Comparison of ENCODE assay signal across 8 cellular contexts in the genomic region with DNA sequence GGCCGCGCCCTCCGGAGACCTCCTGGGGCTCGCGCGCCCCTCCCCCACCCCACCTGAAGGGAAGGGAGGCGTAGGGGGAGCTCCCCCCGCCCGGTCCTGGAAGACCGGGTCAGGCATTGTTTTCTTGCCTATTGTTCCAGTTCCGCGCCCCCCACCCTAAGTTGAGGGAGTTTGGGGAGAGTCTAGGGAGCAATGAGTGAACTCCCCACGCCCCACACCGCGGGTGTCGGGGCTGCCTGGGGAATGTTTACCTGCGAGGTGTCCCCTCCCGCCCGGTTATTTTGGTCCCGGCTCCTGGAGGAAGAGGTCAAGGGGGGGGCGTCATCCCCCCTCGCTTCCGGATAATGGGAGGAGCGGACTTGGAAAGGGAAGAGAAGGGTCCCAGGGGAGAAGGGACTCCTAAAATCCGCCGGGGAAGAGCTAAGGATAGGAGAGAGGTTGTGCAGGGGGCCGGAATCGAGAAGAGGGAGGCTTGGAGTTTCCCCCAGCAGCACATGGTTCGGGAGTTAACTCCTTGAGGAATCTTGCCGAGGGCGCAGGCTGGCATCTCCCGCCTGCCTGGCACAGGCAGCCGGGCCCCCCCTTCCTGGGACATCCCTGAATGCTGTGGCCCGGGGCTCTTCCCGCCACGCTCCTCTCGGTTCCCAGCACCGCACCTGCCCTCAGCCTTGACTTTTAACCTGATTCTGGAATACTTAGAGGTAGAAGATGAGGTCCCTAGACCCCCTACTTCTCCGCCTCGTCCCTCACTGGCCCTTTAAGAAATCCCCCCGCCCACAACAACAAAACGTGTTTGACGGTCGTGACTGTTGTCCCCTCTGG. TPM values are rescaled to one million over a fixed set of nuclear protein-coding genes. Genes with fewer than 3 reads are reported as not detected.
DNase-seq lines count a peak whose midpoint lies in the region; ATAC-seq, FAIRE-seq and TF ChIP-seq lines count a peak whose summit lies in the region.

No MANE protein-coding gene starts in this region.

- H3K9ac ChIP-seq in GM12878 (ENCODE audit: control insufficient read depth, insufficient read depth, low read length) (peak overlapping the region; percentile 87), skeletal muscle satellite cell (ENCODE audit: low read depth, low read length) (peak overlapping the region; percentile 77)

- WGBS in GM12878 (ENCODE audit: insufficient coverage, insufficient replicate concordance, low lambda C conversion rate, missing lambda C conversion rate): 1% methylated on average over 36 of the region's 44 CpGs
- WGBS in iPS DF 6.9 (ENCODE audit: insufficient coverage, insufficient read length): no CpG with 5 or more reads among the region's 44 CpGs

- no peak for TF ChIP-seq EP300 in GM12878 (IDR thresholded peaks at IDR 0.05; ENCODE audit: borderline replicate concordance in 1 of 2, control insufficient read depth in 1 of 2, low read depth in 2 of 2, low read length in 2 of 2)

- SMC1A ChIA-PET in GM12878 (lab: Charles Lee; ENCODE audit: uncharacterized antibody, unreplicated experiment): interaction anchor here (1.0 to 4.3 kb wide), 7 partner anchors 9 to 44 kb away, joined by 3 to 26 read pairs (median 6); a partner anchor contains a TSS

- RAD21 ChIA-PET in GM12878 (lab: Charles Lee; ENCODE audit: unreplicated experiment): interaction anchor here (0.6 to 3.8 kb wide), 6 partner anchors 22 to 45 kb away, joined by 3 to 24 read pairs (median 4); a partner anchor contains a TSS

- in situ Hi-C loops in GM12878 (cut with MboI): no loop called here

- H3K79me2 ChIP-seq in GM12878 (ENCODE audit: control insufficient read depth, insufficient read depth, low read length): peaks cover 63% of the 10 kb centered on the region

- no peak for TF ChIP-seq CTCF in GM12878 (IDR thresholded peaks at IDR 0.05 in 2 of 3, conservative IDR thresholded peaks at IDR 0.05 in 1 of 3; ENCODE audit: control insufficient read depth in 2 of 3, extremely low read depth in 1 of 3, insufficient read depth in 1 of 3, low read depth in 3 of 3, low read length in 3 of 3)

- FAIRE-seq in RCC 7860 (lab: Jason Lieb, UNC) (no peak), GM12878 (lab: Jason Lieb, UNC) (no peak), GM19239 (lab: Jason Lieb, UNC) (no peak)

- intact Hi-C loops in GM12878 (cut with micrococcal nuclease; ENCODE audit: unreplicated experiment): no loop called here

- peak; percentile 28 for DNase-seq in activated T-cell treated with anti-CD3 and anti-CD28 coated beads for 24 hours (ENCODE audit: low read depth)
- no peak for DNase-seq in activated T-cell treated with anti-CD3 and anti-CD28 coated beads for 4 hours
- DNase-seq in RCC 7860 (ENCODE audit: low spot score): peak; percentile 3
- DNase-seq in GM12878 (ENCODE audit: low read depth, low spot score): no peak
- no peak for DNase-seq in iPS DF 6.9 (ENCODE audit: low read depth, low spot score)
- DNase-seq in GM19239 (ENCODE audit: insufficient read length, low spot score): no peak

- H3K9me3 ChIP-seq in GM12878 (replicated peaks; ENCODE audit: control insufficient read depth, insufficient read depth, low read length) (no peaks in the 10 kb centered on the region), iPS DF 6.9 (ENCODE audit: control insufficient read depth, insufficient read depth, low read length) (no peaks in the 10 kb centered on the region), skeletal muscle satellite cell (replicated peaks; ENCODE audit: low read length) (no peaks in the 10 kb centered on the region)

- no peak for TF ChIP-seq RAD21 in GM12878 (IDR thresholded peaks at IDR 0.05; ENCODE audit: insufficient read depth, low read depth, low read length)

- H3K27ac ChIP-seq in GM12878 (ENCODE audit: control insufficient read depth, insufficient read depth): peak overlapping the region; percentile 78
- H3K27ac ChIP-seq in iPS DF 6.9 (ENCODE audit: low read length): no peak overlapping the region

- BruUV-seq in GM12878 (replicated peaks; lab: Mats Ljungman, UMichigan): no TSS peak

- CTCF ChIA-PET in GM12878 (lab: Yijun Ruan, JAX): interaction anchor here (1.0 to 3.2 kb wide), 8 partner anchors 23 to 147 kb away, joined by 3 to 17 read pairs (median 6); a partner anchor contains a TSS

- peak overlapping the region; percentile 81 for H3K4me2 ChIP-seq in GM12878 (ENCODE audit: control insufficient read depth, insufficient read depth)
- H3K4me2 ChIP-seq in skeletal muscle satellite cell (ENCODE audit: low read length): peak overlapping the region; percentile 95

- no peak overlapping the region for H2AFZ ChIP-seq in GM12878 (ENCODE audit: control insufficient read depth, low read depth, low read length)

- H4K20me1 ChIP-seq in GM12878 (ENCODE audit: control insufficient read depth, insufficient read depth): no peaks in the 10 kb centered on the region

- POLR2A ChIA-PET in GM12878 (lab: Charles Lee): interaction anchor here (0.6 to 1.8 kb wide), 11 partner anchors 10 to 165 kb away, joined by 3 to 9 read pairs (median 5); a partner anchor contains a TSS

- H3K36me3 ChIP-seq in GM12878 (ENCODE audit: control insufficient read depth in 2 of 2, insufficient read depth in 2 of 2, low read length in 1 of 2) (peaks cover 15 to 28% of the 10 kb centered on the region in 2 experiments; a peak in 3 of 4 replicates), iPS DF 6.9 (ENCODE audit: control insufficient read depth, insufficient read depth, low read length) (no peaks in the 10 kb centered on the region), skeletal muscle satellite cell (ENCODE audit: insufficient read depth, low read length) (peaks cover 14% of the 10 kb centered on the region)

- no peak for ATAC-seq in GM12878
- no peak for ATAC-seq in GM19467 (IDR thresholded peaks at IDR 0.05; ENCODE audit: unreplicated experiment)

- peak overlapping the region; percentile 99 for H3K4me3 ChIP-seq in GM12878
- H3K4me3 ChIP-seq in iPS DF 6.9 (ENCODE audit: low read length): peak overlapping the region; percentile 39; the same call in 1 of the 2 replicates
- H3K4me3 ChIP-seq in skeletal muscle satellite cell (ENCODE audit: low read length): peak overlapping the region; percentile 74

- peaks cover 17% of the 10 kb centered on the region for H3K4me1 ChIP-seq in GM12878 (ENCODE audit: control insufficient read depth, insufficient read depth, low read length)
- H3K4me1 ChIP-seq in iPS DF 6.9 (ENCODE audit: control insufficient read depth, insufficient read depth, low read length): peaks cover 17% of the 10 kb centered on the region
- H3K4me1 ChIP-seq in skeletal muscle satellite cell (ENCODE audit: control insufficient read depth, insufficient read depth, low read length): peaks cover 39% of the 10 kb centered on the region

- H3K27me3 ChIP-seq in GM12878 (replicated peaks in 1 of 2; ENCODE audit: control insufficient read depth in 2 of 2, insufficient read depth in 2 of 2, low read length in 1 of 2): no peaks in the 10 kb centered on the region
- H3K27me3 ChIP-seq in iPS DF 6.9 (ENCODE audit: control insufficient read depth, insufficient read depth, low read length): peaks cover 42% of the 10 kb centered on the region
- H3K27me3 ChIP-seq in skeletal muscle satellite cell (ENCODE audit: control insufficient read depth, insufficient read depth, low read length): no peaks in the 10 kb centered on the region

- no peak; the same call in 1 of the 2 replicates for TF ChIP-seq POLR2A in GM12878 (IDR thresholded peaks at IDR 0.05; ENCODE audit: low read depth, low read length)

RNA-seq across cellular contexts. Expression of a gene that starts 0.9 kb away (rescaled TPM):
- 281 and 323 TPM in 2 replicates for total RNA-seq in GM12878 (2013; cell fraction: nucleolus; rRNA removed)
- 44.2 and 46.0 TPM in 2 replicates for total RNA-seq in GM12878 (2014; rRNA removed)
- 29.0 and 31.2 TPM in 2 replicates for total RNA-seq in GM12878 (2014; rRNA removed; fragmentation: Illumina TruSeq; extraction: Trizol)
- total RNA-seq in GM12878 (2021): 89.0 and 105 TPM in 2 replicates
- 26.0 TPM for polyA plus RNA-seq in GM12878 (2011; ENCODE audit: low read depth)
- 33.8 and 47.5 TPM in 2 replicates for polyA plus RNA-seq in GM12878 (2011; rRNA removed)
- polyA plus RNA-seq in GM12878 (2011; cell fraction: cytosol; rRNA removed): 31.7 and 44.9 TPM in 2 replicates
- polyA plus RNA-seq in GM12878 (2011; cell fraction: nucleus; rRNA removed): 244 and 265 TPM in 2 replicates
- 55.5 and 60.9 TPM in 2 replicates for polyA plus RNA-seq in GM12878 (2012)
- polyA plus RNA-seq in GM12878 (2014; fragmentation: Illumina TruSeq; extraction: Trizol): 35.2 and 43.6 TPM in 2 replicates
- polyA plus RNA-seq in GM12878 (2014; fragmentation: Nextera tagmentation; extraction: Ambion mirVana): 1 to 10 TPM; 4.8 to 4.9 TPM
- 75.7 and 82.4 TPM in 2 replicates for polyA plus RNA-seq in GM12878 (2014; rRNA removed)
- 1 to 10 TPM; 7.2 to 8.2 TPM for polyA plus RNA-seq in GM12878 (2016; fragmentation: Nextera tagmentation; extraction: Ambion mirVana)
- polyA minus RNA-seq in GM12878 (2011; rRNA and poly(A)+ RNA removed): 59.4 and 104 TPM in 2 replicates
- polyA minus RNA-seq in GM12878 (2011; cell fraction: cytosol; rRNA and poly(A)+ RNA removed): 30.6 and 31.9 TPM in 2 replicates
- 72.8 and 128 TPM in 2 replicates for polyA minus RNA-seq in GM12878 (2011; cell fraction: nucleus; rRNA and poly(A)+ RNA removed)
- total RNA-seq in skeletal muscle satellite cell (2012; rRNA removed): 14.7 and 17.5 TPM in 2 replicates

RNA-seq across cellular contexts. Expression of a gene that starts 24.1 kb away (rescaled TPM):
- 1.1 and 2.4 TPM in 2 replicates for total RNA-seq in GM12878 (2013; cell fraction: nucleolus; rRNA removed)
- total RNA-seq in GM12878 (2014; rRNA removed) (6.7 and 9.0 TPM in 2 replicates), GM12878 (2014; rRNA removed; fragmentation: Illumina TruSeq; extraction: Trizol) (4.3 and 7.3 TPM in 2 replicates), GM12878 (2021) (25.4 and 28.5 TPM in 2 replicates)
- 2.6 TPM for polyA plus RNA-seq in GM12878 (2011; ENCODE audit: low read depth)
- polyA plus RNA-seq in GM12878 (2011; rRNA removed) (3.9 and 6.0 TPM in 2 replicates), GM12878 (2014; fragmentation: Illumina TruSeq; extraction: Trizol) (2.9 and 4.3 TPM in 2 replicates), GM12878 (2014; fragmentation: Nextera tagmentation; extraction: Ambion mirVana) (1 to 10 TPM; 2.6 to 5.3 TPM), GM12878 (2014; rRNA removed) (23.5 and 24.1 TPM in 2 replicates), GM12878 (2016; fragmentation: Nextera tagmentation; extraction: Ambion mirVana) (10 to 100 TPM; 34.1 to 38.1 TPM)
- 3.7 and 9.2 TPM in 2 replicates for polyA plus RNA-seq in GM12878 (2011; cell fraction: cytosol; rRNA removed)
- 3.8 and 5.0 TPM in 2 replicates for polyA plus RNA-seq in GM12878 (2011; cell fraction: nucleus; rRNA removed)
- 5.9 and 6.7 TPM in 2 replicates for polyA plus RNA-seq in GM12878 (2012)
- 1.0 and 2.7 TPM in 2 replicates for polyA minus RNA-seq in GM12878 (2011; rRNA and poly(A)+ RNA removed)
- polyA minus RNA-seq in GM12878 (2011; cell fraction: cytosol; rRNA and poly(A)+ RNA removed): 0.83 and 1.1 TPM in 2 replicates
- polyA minus RNA-seq in GM12878 (2011; cell fraction: nucleus; rRNA and poly(A)+ RNA removed): 2.2 and 2.7 TPM in 2 replicates
- 2.8 and 6.1 TPM in 2 replicates for total RNA-seq in skeletal muscle satellite cell (2012; rRNA removed)

RNA-seq across cellular contexts. Expression of a gene that starts 31.3 kb away (rescaled TPM):
- 2.3 and 2.9 TPM in 2 replicates for total RNA-seq in GM12878 (2013; cell fraction: nucleolus; rRNA removed)
- total RNA-seq in GM12878 (2014; rRNA removed) (4.8 and 5.0 TPM in 2 replicates), GM12878 (2014; rRNA removed; fragmentation: Illumina TruSeq; extraction: Trizol) (3.3 and 3.6 TPM in 2 replicates), GM12878 (2021) (9.0 and 9.7 TPM in 2 replicates)
- 1.6 TPM for polyA plus RNA-seq in GM12878 (2011; ENCODE audit: low read depth)
- polyA plus RNA-seq in GM12878 (2011; rRNA removed) (7.7 and 8.2 TPM in 2 replicates), GM12878 (2014; fragmentation: Illumina TruSeq; extraction: Trizol) (3.9 and 4.0 TPM in 2 replicates), GM12878 (2014; fragmentation: Nextera tagmentation; extraction: Ambion mirVana) (1 to 10 TPM in 1 of 2 experiments, under 1 TPM in 1; 0.53 to 1.4 TPM), GM12878 (2014; rRNA removed) (5.9 and 6.3 TPM in 2 replicates), GM12878 (2016; fragmentation: Nextera tagmentation; extraction: Ambion mirVana) (1 to 10 TPM; 1.6 to 2.2 TPM)
- 8.4 and 11.0 TPM in 2 replicates for polyA plus RNA-seq in GM12878 (2011; cell fraction: cytosol; rRNA removed)
- 6.4 and 8.4 TPM in 2 replicates for polyA plus RNA-seq in GM12878 (2011; cell fraction: nucleus; rRNA removed)
- polyA plus RNA-seq in GM12878 (2012): 5.3 and 5.8 TPM in 2 replicates
- 5.6 and 8.5 TPM in 2 replicates for polyA minus RNA-seq in GM12878 (2011; rRNA and poly(A)+ RNA removed)
- 5.2 and 7.2 TPM in 2 replicates for polyA minus RNA-seq in GM12878 (2011; cell fraction: cytosol; rRNA and poly(A)+ RNA removed)
- 3.0 and 4.8 TPM in 2 replicates for polyA minus RNA-seq in GM12878 (2011; cell fraction: nucleus; rRNA and poly(A)+ RNA removed)
- total RNA-seq in skeletal muscle satellite cell (2012; rRNA removed): 3.8 and 4.4 TPM in 2 replicates

RNA-seq across cellular contexts. Expression of a gene that starts 42.1 kb away (rescaled TPM):
- total RNA-seq in GM12878 (2013; cell fraction: nucleolus; rRNA removed): 12.2 and 12.6 TPM in 2 replicates
- total RNA-seq in GM12878 (2014; rRNA removed) (3.7 and 4.5 TPM in 2 replicates), GM12878 (2014; rRNA removed; fragmentation: Illumina TruSeq; extraction: Trizol) (2.7 and 3.1 TPM in 2 replicates), GM12878 (2021) (35.6 and 40.4 TPM in 2 replicates)
- polyA plus RNA-seq in GM12878 (2011; ENCODE audit: low read depth): 4.3 TPM
- polyA plus RNA-seq in GM12878 (2011; rRNA removed) (7.9 and 15.1 TPM in 2 replicates), GM12878 (2014; fragmentation: Illumina TruSeq; extraction: Trizol) (6.4 and 10.1 TPM in 2 replicates), GM12878 (2014; fragmentation: Nextera tagmentation; extraction: Ambion mirVana) (1 to 10 TPM; 3.1 to 9.8 TPM), GM12878 (2014; rRNA removed) (14.2 and 15.5 TPM in 2 replicates), GM12878 (2016; fragmentation: Nextera tagmentation; extraction: Ambion mirVana) (1 to 10 TPM; 3.0 to 4.1 TPM)
- polyA plus RNA-seq in GM12878 (2011; cell fraction: cytosol; rRNA removed): 19.1 and 22.0 TPM in 2 replicates
- polyA plus RNA-seq in GM12878 (2011; cell fraction: nucleus; rRNA removed): 63.1 and 79.6 TPM in 2 replicates
- 12.7 TPM in 2 replicates for polyA plus RNA-seq in GM12878 (2012)
- 9.5 and 13.7 TPM in 2 replicates for polyA minus RNA-seq in GM12878 (2011; rRNA and poly(A)+ RNA removed)
- 16.6 and 20.1 TPM in 2 replicates for polyA minus RNA-seq in GM12878 (2011; cell fraction: cytosol; rRNA and poly(A)+ RNA removed)
- polyA minus RNA-seq in GM12878 (2011; cell fraction: nucleus; rRNA and poly(A)+ RNA removed): 6.2 and 14.6 TPM in 2 replicates
- total RNA-seq in skeletal muscle satellite cell (2012; rRNA removed): 1.8 and 3.1 TPM in 2 replicates

RNA-seq across cellular contexts. Expression of a gene that starts 46.5 kb away (rescaled TPM):
- 29.4 and 31.3 TPM in 2 replicates for total RNA-seq in GM12878 (2013; cell fraction: nucleolus; rRNA removed)
- 420 and 425 TPM in 2 replicates for total RNA-seq in GM12878 (2014; rRNA removed)
- 331 and 348 TPM in 2 replicates for total RNA-seq in GM12878 (2014; rRNA removed; fragmentation: Illumina TruSeq; extraction: Trizol)
- 298 and 300 TPM in 2 replicates for total RNA-seq in GM12878 (2021)
- 132 TPM for polyA plus RNA-seq in GM12878 (2011; ENCODE audit: low read depth)
- polyA plus RNA-seq in GM12878 (2011; rRNA removed): 295 and 448 TPM in 2 replicates
- 846 and 874 TPM in 2 replicates for polyA plus RNA-seq in GM12878 (2011; cell fraction: cytosol; rRNA removed)
- 298 and 385 TPM in 2 replicates for polyA plus RNA-seq in GM12878 (2011; cell fraction: nucleus; rRNA removed)
- 170 and 184 TPM in 2 replicates for polyA plus RNA-seq in GM12878 (2012)
- polyA plus RNA-seq in GM12878 (2014; fragmentation: Illumina TruSeq; extraction: Trizol): 277 and 353 TPM in 2 replicates
- polyA plus RNA-seq in GM12878 (2014; fragmentation: Nextera tagmentation; extraction: Ambion mirVana): 1,000 to 10,000 TPM; 1,622 to 2,130 TPM
- 499 and 533 TPM in 2 replicates for polyA plus RNA-seq in GM12878 (2014; rRNA removed)
- 100 to 1,000 TPM; 612 to 643 TPM for polyA plus RNA-seq in GM12878 (2016; fragmentation: Nextera tagmentation; extraction: Ambion mirVana)
- 289 and 473 TPM in 2 replicates for polyA minus RNA-seq in GM12878 (2011; rRNA and poly(A)+ RNA removed)
- 93.5 and 120 TPM in 2 replicates for polyA minus RNA-seq in GM12878 (2011; cell fraction: cytosol; rRNA and poly(A)+ RNA removed)
- polyA minus RNA-seq in GM12878 (2011; cell fraction: nucleus; rRNA and poly(A)+ RNA removed): 44.1 and 76.5 TPM in 2 replicates
- 460 and 486 TPM in 2 replicates for total RNA-seq in skeletal muscle satellite cell (2012; rRNA removed)

Comparison
In these comparisons a context has a peak if more than half of its experiments do, and no peak if none do; other contexts are left out.
1. DNase-seq: peak in activated T-cell treated with anti-CD3 and anti-CD28 coated beads for 24 hours (single experiment) and RCC 7860 (single experiment); none in activated T-cell treated with anti-CD3 and anti-CD28 coated beads for 4 hours (single experiment), GM12878 (single experiment), iPS DF 6.9 (single experiment) and GM19239 (single experiment).
2. H3K4me3 ChIP-seq: peak in every context shown above with its lines; median percentile 99 in GM12878; 74 in skeletal muscle satellite cell; 39 in iPS DF 6.9.